Comparison of ENCODE assay signal across 1 cellular context in the genomic region with DNA sequence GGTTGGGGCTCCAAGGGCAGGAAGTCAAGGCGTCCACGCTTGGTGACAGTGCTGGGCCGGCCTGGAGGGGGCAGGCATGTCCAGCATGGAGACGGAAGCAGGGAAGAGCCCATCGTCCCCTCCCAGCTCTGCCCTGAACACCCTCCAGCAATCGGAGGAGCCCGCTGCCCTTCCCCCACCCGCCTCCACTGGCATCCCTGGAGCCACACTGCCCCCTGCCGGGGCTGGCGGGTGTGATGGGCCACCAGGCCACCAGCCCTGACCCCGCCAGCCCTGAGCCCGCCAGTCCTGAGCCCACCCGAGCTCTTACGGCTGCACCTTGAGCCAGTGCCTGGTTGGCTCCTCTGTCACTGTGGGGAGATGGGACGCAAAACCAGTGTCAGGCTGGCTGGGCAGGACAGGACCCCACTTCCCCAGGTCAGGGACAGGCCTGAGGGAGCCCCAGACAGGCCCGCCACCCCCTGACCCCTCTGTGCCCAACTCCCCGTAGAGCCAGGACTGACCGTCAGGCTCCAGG.
TF ChIP-seq lines count a peak whose summit lies in the region.

No MANE protein-coding gene starts in this region.

TF ChIP-seq in K562, 482 proteins besides CTCF, POLR2A, EP300 and RAD21 (continued from another document and continues in another):
- TF ChIP-seq ESRRA (IDR thresholded peaks at IDR 0.05; ENCODE audit: borderline replicate concordance, low read depth) = peak; percentile 67; the same call in 1 of the 2 replicates
- TF ChIP-seq, protein P1, sequence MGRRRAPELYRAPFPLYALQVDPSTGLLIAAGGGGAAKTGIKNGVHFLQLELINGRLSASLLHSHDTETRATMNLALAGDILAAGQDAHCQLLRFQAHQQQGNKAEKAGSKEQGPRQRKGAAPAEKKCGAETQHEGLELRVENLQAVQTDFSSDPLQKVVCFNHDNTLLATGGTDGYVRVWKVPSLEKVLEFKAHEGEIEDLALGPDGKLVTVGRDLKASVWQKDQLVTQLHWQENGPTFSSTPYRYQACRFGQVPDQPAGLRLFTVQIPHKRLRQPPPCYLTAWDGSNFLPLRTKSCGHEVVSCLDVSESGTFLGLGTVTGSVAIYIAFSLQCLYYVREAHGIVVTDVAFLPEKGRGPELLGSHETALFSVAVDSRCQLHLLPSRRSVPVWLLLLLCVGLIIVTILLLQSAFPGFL (CRISPR knock-in tag; IDR thresholded peaks at IDR 0.05) = no peak
- no peak for TF ChIP-seq ZNF695 (CRISPR knock-in tag; IDR thresholded peaks at IDR 0.05)
- no peak for TF ChIP-seq ZNF780A (CRISPR knock-in tag; IDR thresholded peaks at IDR 0.05)
- TF ChIP-seq POLR2AphosphoS2 (IDR thresholded peaks at IDR 0.05; ENCODE audit: low read length) = no peak
- no peak for TF ChIP-seq ZNF785 (CRISPR knock-in tag; IDR thresholded peaks at IDR 0.05)
- TF ChIP-seq, protein P2, sequence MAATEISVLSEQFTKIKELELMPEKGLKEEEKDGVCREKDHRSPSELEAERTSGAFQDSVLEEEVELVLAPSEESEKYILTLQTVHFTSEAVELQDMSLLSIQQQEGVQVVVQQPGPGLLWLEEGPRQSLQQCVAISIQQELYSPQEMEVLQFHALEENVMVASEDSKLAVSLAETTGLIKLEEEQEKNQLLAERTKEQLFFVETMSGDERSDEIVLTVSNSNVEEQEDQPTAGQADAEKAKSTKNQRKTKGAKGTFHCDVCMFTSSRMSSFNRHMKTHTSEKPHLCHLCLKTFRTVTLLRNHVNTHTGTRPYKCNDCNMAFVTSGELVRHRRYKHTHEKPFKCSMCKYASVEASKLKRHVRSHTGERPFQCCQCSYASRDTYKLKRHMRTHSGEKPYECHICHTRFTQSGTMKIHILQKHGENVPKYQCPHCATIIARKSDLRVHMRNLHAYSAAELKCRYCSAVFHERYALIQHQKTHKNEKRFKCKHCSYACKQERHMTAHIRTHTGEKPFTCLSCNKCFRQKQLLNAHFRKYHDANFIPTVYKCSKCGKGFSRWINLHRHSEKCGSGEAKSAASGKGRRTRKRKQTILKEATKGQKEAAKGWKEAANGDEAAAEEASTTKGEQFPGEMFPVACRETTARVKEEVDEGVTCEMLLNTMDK (IDR thresholded peaks at IDR 0.05; ENCODE audit: borderline replicate concordance, insufficient read depth, low read depth, low read length, poor library complexity, severe bottlenecking) = peak; percentile 56
- TF ChIP-seq ZNF436 (CRISPR knock-in tag; IDR thresholded peaks at IDR 0.05) = no peak
- TF ChIP-seq, protein P3, sequence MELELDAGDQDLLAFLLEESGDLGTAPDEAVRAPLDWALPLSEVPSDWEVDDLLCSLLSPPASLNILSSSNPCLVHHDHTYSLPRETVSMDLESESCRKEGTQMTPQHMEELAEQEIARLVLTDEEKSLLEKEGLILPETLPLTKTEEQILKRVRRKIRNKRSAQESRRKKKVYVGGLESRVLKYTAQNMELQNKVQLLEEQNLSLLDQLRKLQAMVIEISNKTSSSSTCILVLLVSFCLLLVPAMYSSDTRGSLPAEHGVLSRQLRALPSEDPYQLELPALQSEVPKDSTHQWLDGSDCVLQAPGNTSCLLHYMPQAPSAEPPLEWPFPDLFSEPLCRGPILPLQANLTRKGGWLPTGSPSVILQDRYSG (tag; conservative IDR thresholded peaks at IDR 0.05; ENCODE audit: low read depth) = no peak
- TF ChIP-seq, protein P4, sequence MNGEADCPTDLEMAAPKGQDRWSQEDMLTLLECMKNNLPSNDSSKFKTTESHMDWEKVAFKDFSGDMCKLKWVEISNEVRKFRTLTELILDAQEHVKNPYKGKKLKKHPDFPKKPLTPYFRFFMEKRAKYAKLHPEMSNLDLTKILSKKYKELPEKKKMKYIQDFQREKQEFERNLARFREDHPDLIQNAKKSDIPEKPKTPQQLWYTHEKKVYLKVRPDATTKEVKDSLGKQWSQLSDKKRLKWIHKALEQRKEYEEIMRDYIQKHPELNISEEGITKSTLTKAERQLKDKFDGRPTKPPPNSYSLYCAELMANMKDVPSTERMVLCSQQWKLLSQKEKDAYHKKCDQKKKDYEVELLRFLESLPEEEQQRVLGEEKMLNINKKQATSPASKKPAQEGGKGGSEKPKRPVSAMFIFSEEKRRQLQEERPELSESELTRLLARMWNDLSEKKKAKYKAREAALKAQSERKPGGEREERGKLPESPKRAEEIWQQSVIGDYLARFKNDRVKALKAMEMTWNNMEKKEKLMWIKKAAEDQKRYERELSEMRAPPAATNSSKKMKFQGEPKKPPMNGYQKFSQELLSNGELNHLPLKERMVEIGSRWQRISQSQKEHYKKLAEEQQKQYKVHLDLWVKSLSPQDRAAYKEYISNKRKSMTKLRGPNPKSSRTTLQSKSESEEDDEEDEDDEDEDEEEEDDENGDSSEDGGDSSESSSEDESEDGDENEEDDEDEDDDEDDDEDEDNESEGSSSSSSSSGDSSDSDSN (IDR thresholded peaks at IDR 0.05; ENCODE audit: borderline replicate concordance in 1 of 2, low read depth in 2 of 2, low read length in 2 of 2) = no peak
- TF ChIP-seq, protein P5, sequence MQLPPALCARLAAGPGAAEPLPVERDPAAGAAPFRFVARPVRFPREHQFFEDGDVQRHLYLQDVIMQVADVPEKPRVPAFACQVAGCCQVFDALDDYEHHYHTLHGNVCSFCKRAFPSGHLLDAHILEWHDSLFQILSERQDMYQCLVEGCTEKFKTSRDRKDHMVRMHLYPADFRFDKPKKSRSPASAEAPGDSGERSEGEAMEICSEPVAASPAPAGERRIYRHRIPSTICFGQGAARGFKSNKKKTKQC (CRISPR knock-in tag; IDR thresholded peaks at IDR 0.05) = no peak; the same call in 1 of the 2 replicates
- TF ChIP-seq KLF10 (CRISPR knock-in tag; IDR thresholded peaks at IDR 0.05) = no peak
- no peak for TF ChIP-seq ZC3H11A (IDR thresholded peaks at IDR 0.05; ENCODE audit: low read depth, low read length)
- 0 out of 4 replicates have a peak, but pooled peaks of 1 of the 2 experiments have one; percentile 50 for TF ChIP-seq SRF (CRISPR knock-in tag; IDR thresholded peaks at IDR 0.05)
- TF ChIP-seq SOX6 (IDR thresholded peaks at IDR 0.05) = no peak
- no peak for TF ChIP-seq PHB2 (IDR thresholded peaks at IDR 0.05; ENCODE audit: low read depth)
- no peak for TF ChIP-seq ZNF121 (CRISPR knock-in tag; conservative IDR thresholded peaks at IDR 0.05)
- no peak for TF ChIP-seq XRCC3 (IDR thresholded peaks at IDR 0.05)
- TF ChIP-seq, protein P6, sequence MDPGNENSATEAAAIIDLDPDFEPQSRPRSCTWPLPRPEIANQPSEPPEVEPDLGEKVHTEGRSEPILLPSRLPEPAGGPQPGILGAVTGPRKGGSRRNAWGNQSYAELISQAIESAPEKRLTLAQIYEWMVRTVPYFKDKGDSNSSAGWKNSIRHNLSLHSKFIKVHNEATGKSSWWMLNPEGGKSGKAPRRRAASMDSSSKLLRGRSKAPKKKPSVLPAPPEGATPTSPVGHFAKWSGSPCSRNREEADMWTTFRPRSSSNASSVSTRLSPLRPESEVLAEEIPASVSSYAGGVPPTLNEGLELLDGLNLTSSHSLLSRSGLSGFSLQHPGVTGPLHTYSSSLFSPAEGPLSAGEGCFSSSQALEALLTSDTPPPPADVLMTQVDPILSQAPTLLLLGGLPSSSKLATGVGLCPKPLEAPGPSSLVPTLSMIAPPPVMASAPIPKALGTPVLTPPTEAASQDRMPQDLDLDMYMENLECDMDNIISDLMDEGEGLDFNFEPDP (CRISPR knock-in tag; IDR thresholded peaks at IDR 0.05) = no peak
- TF ChIP-seq NFATC3 (IDR thresholded peaks at IDR 0.05) = no peak
- TF ChIP-seq, protein P7, sequence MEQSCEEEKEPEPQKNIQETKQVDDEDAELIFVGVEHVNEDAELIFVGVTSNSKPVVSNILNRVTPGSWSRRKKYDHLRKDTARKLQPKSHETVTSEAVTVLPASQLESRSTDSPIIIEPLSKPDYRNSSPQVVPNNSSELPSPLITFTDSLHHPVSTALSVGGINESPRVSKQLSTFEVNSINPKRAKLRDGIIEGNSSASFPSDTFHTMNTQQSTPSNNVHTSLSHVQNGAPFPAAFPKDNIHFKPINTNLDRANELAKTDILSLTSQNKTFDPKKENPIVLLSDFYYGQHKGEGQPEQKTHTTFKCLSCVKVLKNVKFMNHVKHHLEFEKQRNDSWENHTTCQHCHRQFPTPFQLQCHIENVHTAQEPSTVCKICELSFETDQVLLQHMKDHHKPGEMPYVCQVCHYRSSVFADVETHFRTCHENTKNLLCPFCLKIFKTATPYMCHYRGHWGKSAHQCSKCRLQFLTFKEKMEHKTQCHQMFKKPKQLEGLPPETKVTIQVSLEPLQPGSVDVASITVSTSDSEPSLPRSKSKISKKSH (CRISPR knock-in tag; IDR thresholded peaks at IDR 0.05) = no peak
- no peak for TF ChIP-seq EHMT2 (IDR thresholded peaks at IDR 0.05)
- TF ChIP-seq SIX5 (IDR thresholded peaks at IDR 0.05; ENCODE audit: borderline replicate concordance in 1 of 2, insufficient read depth in 1 of 2, low read depth in 1 of 2, low read length in 2 of 2) = no peak
- TF ChIP-seq RCOR1 (IDR thresholded peaks at IDR 0.05; ENCODE audit: borderline replicate concordance in 1 of 2, low read depth in 2 of 2, low read length in 2 of 2) = peak in 1 of 2 experiments; percentile 85; a peak in 2 of 4 replicates
- TF ChIP-seq POLR3A (IDR thresholded peaks at IDR 0.05; ENCODE audit: borderline replicate concordance, extremely low read depth, insufficient read depth, insufficient read length) = no peak
- no peak for TF ChIP-seq SMARCA5 (IDR thresholded peaks at IDR 0.05)
- peak; percentile 85 for TF ChIP-seq FIP1L1 (IDR thresholded peaks at IDR 0.05; ENCODE audit: low read depth, low read length, poor library complexity, severe bottlenecking)
- TF ChIP-seq EWSR1 (IDR thresholded peaks at IDR 0.05; ENCODE audit: borderline replicate concordance, low read depth, partially characterized antibody) = no peak
- no peak for TF ChIP-seq ZNF253 (CRISPR knock-in tag; conservative IDR thresholded peaks at IDR 0.05)
- no peak for TF ChIP-seq ZFP30 (CRISPR knock-in tag; IDR thresholded peaks at IDR 0.05; ENCODE audit: borderline replicate concordance)
- no peak for TF ChIP-seq ZNF445 (CRISPR knock-in tag; IDR thresholded peaks at IDR 0.05; ENCODE audit: low read depth)
- TF ChIP-seq POLR2H (tag; IDR thresholded peaks at IDR 0.05; ENCODE audit: low read depth) = no peak
- 0 out of 2 replicates have a peak, but pooled peaks have one; percentile 24 for TF ChIP-seq ZNF583 (CRISPR knock-in tag; IDR thresholded peaks at IDR 0.05)
- no peak for TF ChIP-seq ARHGAP35 (IDR thresholded peaks at IDR 0.05; ENCODE audit: partially characterized antibody)
- TF ChIP-seq ZNF354B (CRISPR knock-in tag; IDR thresholded peaks at IDR 0.05) = no peak
- TF ChIP-seq, protein P8, sequence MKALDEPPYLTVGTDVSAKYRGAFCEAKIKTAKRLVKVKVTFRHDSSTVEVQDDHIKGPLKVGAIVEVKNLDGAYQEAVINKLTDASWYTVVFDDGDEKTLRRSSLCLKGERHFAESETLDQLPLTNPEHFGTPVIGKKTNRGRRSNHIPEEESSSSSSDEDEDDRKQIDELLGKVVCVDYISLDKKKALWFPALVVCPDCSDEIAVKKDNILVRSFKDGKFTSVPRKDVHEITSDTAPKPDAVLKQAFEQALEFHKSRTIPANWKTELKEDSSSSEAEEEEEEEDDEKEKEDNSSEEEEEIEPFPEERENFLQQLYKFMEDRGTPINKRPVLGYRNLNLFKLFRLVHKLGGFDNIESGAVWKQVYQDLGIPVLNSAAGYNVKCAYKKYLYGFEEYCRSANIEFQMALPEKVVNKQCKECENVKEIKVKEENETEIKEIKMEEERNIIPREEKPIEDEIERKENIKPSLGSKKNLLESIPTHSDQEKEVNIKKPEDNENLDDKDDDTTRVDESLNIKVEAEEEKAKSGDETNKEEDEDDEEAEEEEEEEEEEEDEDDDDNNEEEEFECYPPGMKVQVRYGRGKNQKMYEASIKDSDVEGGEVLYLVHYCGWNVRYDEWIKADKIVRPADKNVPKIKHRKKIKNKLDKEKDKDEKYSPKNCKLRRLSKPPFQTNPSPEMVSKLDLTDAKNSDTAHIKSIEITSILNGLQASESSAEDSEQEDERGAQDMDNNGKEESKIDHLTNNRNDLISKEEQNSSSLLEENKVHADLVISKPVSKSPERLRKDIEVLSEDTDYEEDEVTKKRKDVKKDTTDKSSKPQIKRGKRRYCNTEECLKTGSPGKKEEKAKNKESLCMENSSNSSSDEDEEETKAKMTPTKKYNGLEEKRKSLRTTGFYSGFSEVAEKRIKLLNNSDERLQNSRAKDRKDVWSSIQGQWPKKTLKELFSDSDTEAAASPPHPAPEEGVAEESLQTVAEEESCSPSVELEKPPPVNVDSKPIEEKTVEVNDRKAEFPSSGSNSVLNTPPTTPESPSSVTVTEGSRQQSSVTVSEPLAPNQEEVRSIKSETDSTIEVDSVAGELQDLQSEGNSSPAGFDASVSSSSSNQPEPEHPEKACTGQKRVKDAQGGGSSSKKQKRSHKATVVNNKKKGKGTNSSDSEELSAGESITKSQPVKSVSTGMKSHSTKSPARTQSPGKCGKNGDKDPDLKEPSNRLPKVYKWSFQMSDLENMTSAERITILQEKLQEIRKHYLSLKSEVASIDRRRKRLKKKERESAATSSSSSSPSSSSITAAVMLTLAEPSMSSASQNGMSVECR (CRISPR knock-in tag; IDR thresholded peaks at IDR 0.05) = peak; percentile 76
- TF ChIP-seq, protein P9, sequence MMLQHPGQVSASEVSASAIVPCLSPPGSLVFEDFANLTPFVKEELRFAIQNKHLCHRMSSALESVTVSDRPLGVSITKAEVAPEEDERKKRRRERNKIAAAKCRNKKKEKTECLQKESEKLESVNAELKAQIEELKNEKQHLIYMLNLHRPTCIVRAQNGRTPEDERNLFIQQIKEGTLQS (IDR thresholded peaks at IDR 0.05) = no peak
- TF ChIP-seq, protein P9 (CRISPR knock-in tag; conservative IDR thresholded peaks at IDR 0.05) = no peak
- no peak for TF ChIP-seq SAFB2 (IDR thresholded peaks at IDR 0.05; ENCODE audit: borderline replicate concordance, low read depth, low read length, severe bottlenecking)
- no peak for TF ChIP-seq OTX1 (CRISPR knock-in tag; IDR thresholded peaks at IDR 0.05)
- TF ChIP-seq, protein P10, sequence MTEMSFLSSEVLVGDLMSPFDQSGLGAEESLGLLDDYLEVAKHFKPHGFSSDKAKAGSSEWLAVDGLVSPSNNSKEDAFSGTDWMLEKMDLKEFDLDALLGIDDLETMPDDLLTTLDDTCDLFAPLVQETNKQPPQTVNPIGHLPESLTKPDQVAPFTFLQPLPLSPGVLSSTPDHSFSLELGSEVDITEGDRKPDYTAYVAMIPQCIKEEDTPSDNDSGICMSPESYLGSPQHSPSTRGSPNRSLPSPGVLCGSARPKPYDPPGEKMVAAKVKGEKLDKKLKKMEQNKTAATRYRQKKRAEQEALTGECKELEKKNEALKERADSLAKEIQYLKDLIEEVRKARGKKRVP (CRISPR knock-in tag; IDR thresholded peaks at IDR 0.05) = no peak
- TF ChIP-seq MAFF (IDR thresholded peaks at IDR 0.05; ENCODE audit: low read length) = no peak
- no peak for TF ChIP-seq ZNF431 (CRISPR knock-in tag; IDR thresholded peaks at IDR 0.05)
- TF ChIP-seq HNRNPK (IDR thresholded peaks at IDR 0.05; ENCODE audit: low read depth, low read length, poor library complexity, severe bottlenecking) = no peak
- no peak for TF ChIP-seq ZNF778 (CRISPR knock-in tag; IDR thresholded peaks at IDR 0.05)
- TF ChIP-seq ZNF444 (CRISPR knock-in tag; IDR thresholded peaks at IDR 0.05) = no peak
